Comparison of ENCODE assay signal across 10 cellular contexts in genomic region chr2:223759569-223760430, GRCh38.
DNase-seq lines count a peak whose midpoint lies in the region; ATAC-seq, FAIRE-seq and TF ChIP-seq lines count a peak whose summit lies in the region.
"Had no signal": no experiment of that assay in that cellular context is flagged by ENCODE, and none has a peak within 500 bp of the region (broad histone marks: within the 10 kb centered on the region; RNA-seq: fewer than 3 reads in every experiment).

No MANE protein-coding gene starts in this region.

- H3K4me1 ChIP-seq in A673 (ENCODE audit: insufficient read depth, low read length, poor library complexity, severe bottlenecking) (peaks cover 50% of the 10 kb centered on the region), HUES48 (ENCODE audit: control insufficient read depth, insufficient read depth, low read length) (no peaks in the 10 kb centered on the region)

- no peak overlapping the region for H3K9ac ChIP-seq in HUES48 (ENCODE audit: low read depth, low read length)

- no peaks in the 10 kb centered on the region for H3K9me3 Mint-ChIP-seq in activated naive CD8-positive, alpha-beta T cell treated with anti-CD3 and anti-CD28 coated beads, Interleukin-2, amount 50 U/mL, for 24 hours

- H3K36me3 ChIP-seq in A673 (ENCODE audit: insufficient read depth, low read length, poor library complexity, severe bottlenecking) (no peaks in the 10 kb centered on the region), HUES48 (ENCODE audit: control insufficient read depth, insufficient read depth, low read length) (no peaks in the 10 kb centered on the region)

- H3K27me3 Mint-ChIP-seq in activated naive CD8-positive, alpha-beta T cell treated with anti-CD3 and anti-CD28 coated beads, Interleukin-2, amount 50 U/mL, for 24 hours, result no peaks in the 10 kb centered on the region

- peaks cover 26% of the 10 kb centered on the region for H3K4me1 Mint-ChIP-seq in activated naive CD8-positive, alpha-beta T cell treated with anti-CD3 and anti-CD28 coated beads, Interleukin-2, amount 50 U/mL, for 24 hours

- no peaks in the 10 kb centered on the region for H3K36me3 Mint-ChIP-seq in activated naive CD8-positive, alpha-beta T cell treated with anti-CD3 and anti-CD28 coated beads, Interleukin-2, amount 50 U/mL, for 24 hours (ENCODE audit: low read depth)

- CTCF ChIA-PET in A673 (lab: Charles Lee), result no interaction called here

- peak overlapping the region; percentile 36 for H3K27ac Mint-ChIP-seq in activated naive CD8-positive, alpha-beta T cell treated with anti-CD3 and anti-CD28 coated beads, Interleukin-2, amount 50 U/mL, for 24 hours

- no peak for DNase-seq in A673 (ENCODE audit: low spot score)
- no peak for DNase-seq in activated naive CD8-positive, alpha-beta T cell treated with anti-CD3 and anti-CD28 coated beads, Interleukin-2, amount 50 U/mL, for 24 hours
- peak; percentile 91 for DNase-seq in kidney tubule cell (ENCODE audit: low spot score)
- no peak for DNase-seq in activated gamma-delta T cell (lab: John Stamatoyannopoulos, UW)
- DNase-seq in HTR-8/SVneo (ENCODE audit: insufficient read length, low spot score), result no peak
- DNase-seq in AG08395 (ENCODE audit: low spot score), result no peak
- DNase-seq: NCI-H2171 treated with DMSO at 0.1 percent for 48 hours had no signal

- intact Hi-C loops in A673 (cut with micrococcal nuclease; ENCODE audit: unreplicated experiment), result no loop called here

- BruUV-seq in A673 (replicated peaks; lab: Mats Ljungman, UMichigan), result no TSS peak

- H3K9me3 ChIP-seq in A673 (ENCODE audit: low read depth, low read length, poor library complexity, severe bottlenecking), result no peaks in the 10 kb centered on the region
- no peaks in the 10 kb centered on the region for H3K9me3 ChIP-seq in HUES48 (ENCODE audit: control insufficient read depth, insufficient read depth, low read length)

- FAIRE-seq in HTR-8/SVneo (lab: Jason Lieb, UNC), result no peak
- FAIRE-seq: TTC549 had no signal

- no peak overlapping the region for H3K4me3 ChIP-seq in A673 (ENCODE audit: low read depth, low read length, poor library complexity, severe bottlenecking)
- H3K4me3 ChIP-seq in HUES48 (ENCODE audit: low read depth, low read length), result no peak overlapping the region

- POLR2A ChIA-PET in A673 (lab: Charles Lee; ENCODE audit: low non-redundant PET), result interaction anchor here (0.6 kb wide), 1 partner anchor 28 kb away, joined by 5 read pairs; no protein-coding TSS in a partner anchor

- H3K27me3 ChIP-seq in A673 (replicated peaks; ENCODE audit: insufficient read depth, low read depth, low read length, poor library complexity) (no peaks in the 10 kb centered on the region), HUES48 (ENCODE audit: control insufficient read depth, insufficient read depth, low read length) (no peaks in the 10 kb centered on the region)

- TF ChIP-seq CTCF in A673 (conservative IDR thresholded peaks at IDR 0.05; ENCODE audit: low read depth, low read length), result no peak

- H3K27ac ChIP-seq in A673 (ENCODE audit: low read depth, low read length, poor library complexity, severe bottlenecking) (peak overlapping the region; percentile 38), HUES48 (ENCODE audit: low read depth, low read length) (peak overlapping the region; percentile 17)

- H3K4me3 Mint-ChIP-seq in activated naive CD8-positive, alpha-beta T cell treated with anti-CD3 and anti-CD28 coated beads, Interleukin-2, amount 50 U/mL, for 24 hours, result no peak overlapping the region

- ATAC-seq in activated naive CD8-positive, alpha-beta T cell treated with anti-CD3 and anti-CD28 coated beads, Interleukin-2, amount 50 U/mL, for 24 hours, result no peak
- ATAC-seq in GM21515 (IDR thresholded peaks at IDR 0.05; ENCODE audit: unreplicated experiment), result no peak
